2 cellular contexts compared by ENCODE assay signal in the genomic region with DNA sequence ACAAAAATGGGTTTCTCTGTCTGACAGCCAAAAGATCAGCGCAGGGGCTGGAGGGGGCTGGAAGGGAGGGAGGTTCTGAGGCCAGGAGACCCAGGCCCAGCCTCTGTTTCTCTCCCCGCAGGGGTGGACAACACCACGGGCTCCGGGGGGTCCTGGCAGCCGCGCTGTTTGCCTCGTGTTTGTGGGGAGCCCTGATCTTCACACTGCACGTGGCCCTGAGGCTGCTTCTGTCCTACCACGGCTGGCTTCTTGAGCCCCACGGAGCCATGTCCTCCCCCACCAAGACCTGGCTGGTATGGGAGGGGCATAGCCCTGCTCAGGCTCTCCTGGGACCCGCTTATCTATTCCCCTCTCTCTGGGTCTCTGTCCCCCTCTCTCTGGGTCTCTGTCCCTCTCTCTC.
TF ChIP-seq lines count a peak whose summit lies in the region.

No MANE protein-coding gene starts in this region.

TF ChIP-seq in HCT116, 20 proteins besides CTCF, POLR2A, EP300 and RAD21:
- no peak for TF ChIP-seq SP1 (IDR thresholded peaks at IDR 0.05; ENCODE audit: low read depth)
- no peak for TF ChIP-seq EGR1 (IDR thresholded peaks at IDR 0.05; ENCODE audit: low read depth)
- TF ChIP-seq, protein P1, sequence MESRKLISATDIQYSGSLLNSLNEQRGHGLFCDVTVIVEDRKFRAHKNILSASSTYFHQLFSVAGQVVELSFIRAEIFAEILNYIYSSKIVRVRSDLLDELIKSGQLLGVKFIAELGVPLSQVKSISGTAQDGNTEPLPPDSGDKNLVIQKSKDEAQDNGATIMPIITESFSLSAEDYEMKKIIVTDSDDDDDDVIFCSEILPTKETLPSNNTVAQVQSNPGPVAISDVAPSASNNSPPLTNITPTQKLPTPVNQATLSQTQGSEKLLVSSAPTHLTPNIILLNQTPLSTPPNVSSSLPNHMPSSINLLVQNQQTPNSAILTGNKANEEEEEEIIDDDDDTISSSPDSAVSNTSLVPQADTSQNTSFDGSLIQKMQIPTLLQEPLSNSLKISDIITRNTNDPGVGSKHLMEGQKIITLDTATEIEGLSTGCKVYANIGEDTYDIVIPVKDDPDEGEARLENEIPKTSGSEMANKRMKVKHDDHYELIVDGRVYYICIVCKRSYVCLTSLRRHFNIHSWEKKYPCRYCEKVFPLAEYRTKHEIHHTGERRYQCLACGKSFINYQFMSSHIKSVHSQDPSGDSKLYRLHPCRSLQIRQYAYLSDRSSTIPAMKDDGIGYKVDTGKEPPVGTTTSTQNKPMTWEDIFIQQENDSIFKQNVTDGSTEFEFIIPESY (IDR thresholded peaks at IDR 0.05; ENCODE audit: extremely low read depth, insufficient replicate concordance, low read length), result no peak
- no peak for TF ChIP-seq CEBPB (IDR thresholded peaks at IDR 0.05; ENCODE audit: low read depth)

TF ChIP-seq in K562, 482 proteins besides CTCF, POLR2A, EP300 and RAD21:
- TF ChIP-seq, protein P2, sequence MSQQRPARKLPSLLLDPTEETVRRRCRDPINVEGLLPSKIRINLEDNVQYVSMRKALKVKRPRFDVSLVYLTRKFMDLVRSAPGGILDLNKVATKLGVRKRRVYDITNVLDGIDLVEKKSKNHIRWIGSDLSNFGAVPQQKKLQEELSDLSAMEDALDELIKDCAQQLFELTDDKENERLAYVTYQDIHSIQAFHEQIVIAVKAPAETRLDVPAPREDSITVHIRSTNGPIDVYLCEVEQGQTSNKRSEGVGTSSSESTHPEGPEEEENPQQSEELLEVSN (IDR thresholded peaks at IDR 0.05; ENCODE audit: borderline replicate concordance in 1 of 2, extremely low read depth in 1 of 2, insufficient read depth in 1 of 2, insufficient read length in 1 of 2, low read depth in 1 of 2, low read length in 1 of 2, poor library complexity in 1 of 2, severe bottlenecking in 1 of 2), result peak; percentile 35 to 55
- TF ChIP-seq L3MBTL2 (IDR thresholded peaks at IDR 0.05) (peak; percentile 70), XRCC5 (IDR thresholded peaks at IDR 0.05; ENCODE audit: low read depth, low read length) (no peak), CBX1 (IDR thresholded peaks at IDR 0.05; ENCODE audit: low read depth) (no peak)
- TF ChIP-seq, protein P3, sequence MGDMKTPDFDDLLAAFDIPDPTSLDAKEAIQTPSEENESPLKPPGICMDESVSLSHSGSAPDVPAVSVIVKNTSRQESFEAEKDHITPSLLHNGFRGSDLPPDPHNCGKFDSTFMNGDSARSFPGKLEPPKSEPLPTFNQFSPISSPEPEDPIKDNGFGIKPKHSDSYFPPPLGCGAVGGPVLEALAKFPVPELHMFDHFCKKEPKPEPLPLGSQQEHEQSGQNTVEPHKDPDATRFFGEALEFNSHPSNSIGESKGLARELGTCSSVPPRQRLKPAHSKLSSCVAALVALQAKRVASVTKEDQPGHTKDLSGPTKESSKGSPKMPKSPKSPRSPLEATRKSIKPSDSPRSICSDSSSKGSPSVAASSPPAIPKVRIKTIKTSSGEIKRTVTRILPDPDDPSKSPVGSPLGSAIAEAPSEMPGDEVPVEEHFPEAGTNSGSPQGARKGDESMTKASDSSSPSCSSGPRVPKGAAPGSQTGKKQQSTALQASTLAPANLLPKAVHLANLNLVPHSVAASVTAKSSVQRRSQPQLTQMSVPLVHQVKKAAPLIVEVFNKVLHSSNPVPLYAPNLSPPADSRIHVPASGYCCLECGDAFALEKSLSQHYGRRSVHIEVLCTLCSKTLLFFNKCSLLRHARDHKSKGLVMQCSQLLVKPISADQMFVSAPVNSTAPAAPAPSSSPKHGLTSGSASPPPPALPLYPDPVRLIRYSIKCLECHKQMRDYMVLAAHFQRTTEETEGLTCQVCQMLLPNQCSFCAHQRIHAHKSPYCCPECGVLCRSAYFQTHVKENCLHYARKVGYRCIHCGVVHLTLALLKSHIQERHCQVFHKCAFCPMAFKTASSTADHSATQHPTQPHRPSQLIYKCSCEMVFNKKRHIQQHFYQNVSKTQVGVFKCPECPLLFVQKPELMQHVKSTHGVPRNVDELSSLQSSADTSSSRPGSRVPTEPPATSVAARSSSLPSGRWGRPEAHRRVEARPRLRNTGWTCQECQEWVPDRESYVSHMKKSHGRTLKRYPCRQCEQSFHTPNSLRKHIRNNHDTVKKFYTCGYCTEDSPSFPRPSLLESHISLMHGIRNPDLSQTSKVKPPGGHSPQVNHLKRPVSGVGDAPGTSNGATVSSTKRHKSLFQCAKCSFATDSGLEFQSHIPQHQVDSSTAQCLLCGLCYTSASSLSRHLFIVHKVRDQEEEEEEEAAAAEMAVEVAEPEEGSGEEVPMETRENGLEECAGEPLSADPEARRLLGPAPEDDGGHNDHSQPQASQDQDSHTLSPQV (IDR thresholded peaks at IDR 0.05), result peak; percentile 50; the same call in 1 of the 2 replicates
- TF ChIP-seq, protein P4, sequence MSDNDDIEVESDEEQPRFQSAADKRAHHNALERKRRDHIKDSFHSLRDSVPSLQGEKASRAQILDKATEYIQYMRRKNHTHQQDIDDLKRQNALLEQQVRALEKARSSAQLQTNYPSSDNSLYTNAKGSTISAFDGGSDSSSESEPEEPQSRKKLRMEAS (CRISPR knock-in tag; IDR thresholded peaks at IDR 0.05), result peak; percentile 80
TF ChIP-seq in K562: peak in this region for 4.
